12 cellular contexts compared by ENCODE assay signal in genomic region chr20:57076951-57077350, GRCh38.
"Had no signal": no experiment of that assay in that cellular context is flagged by ENCODE, and none has a peak within 500 bp of the region (broad histone marks: within the 10 kb centered on the region; RNA-seq: fewer than 3 reads in every experiment).

No MANE protein-coding gene starts in this region.

- H3K36me3 ChIP-seq: adrenal gland, neural progenitor cell, thyroid gland, vagina had no signal

- H3K79me2 ChIP-seq: hepatocyte, parathyroid adenoma had no signal

- H3K9ac ChIP-seq: neural progenitor cell, parathyroid adenoma had no signal

- H3K27ac ChIP-seq: adrenal gland, epithelial cell of prostate, hepatocyte, neural progenitor cell, parathyroid adenoma, thyroid gland, vagina had no signal

- H2AFZ ChIP-seq: hepatocyte, neural progenitor cell, parathyroid adenoma had no signal

- H3K4me1 ChIP-seq: adrenal gland, neural progenitor cell, parathyroid adenoma, thyroid gland, vagina had no signal

- DNase-seq: activated naive CD4-positive, alpha-beta T cell treated with anti-CD3 and anti-CD28 coated beads, Interleukin-2, amount 50 U/mL, for 16 hours; cortex of kidney; effector memory CD8-positive, alpha-beta T cell; left ventricle myocardium superior; retina; thyroid gland had no signal

- H3K4me3 ChIP-seq: adrenal gland, hepatocyte, neural progenitor cell, thyroid gland, vagina had no signal

- ATAC-seq: effector memory CD8-positive, alpha-beta T cell; left ventricle myocardium superior had no signal

- H3K9me3 ChIP-seq: thyroid gland had no signal

- H3K4me2 ChIP-seq: hepatocyte, neural progenitor cell had no signal

- H3K27me3 ChIP-seq: adrenal gland, hepatocyte, thyroid gland, vagina had no signal
